In genomic region chr1:228653748-228654147, GRCh38 we compare ENCODE assay signal across 28 cellular contexts.
"Had no signal": no experiment of that assay in that cellular context is flagged by ENCODE, and none has a peak within 500 bp of the region (broad histone marks: within the 10 kb centered on the region; RNA-seq: fewer than 3 reads in every experiment).

No MANE protein-coding gene starts in this region.

- DNase-seq: colonic mucosa; cortex of kidney; dermis blood vessel endothelial cell; dorsolateral prefrontal cortex; effector CD4-positive, alpha-beta T cell; effector CD8-positive, alpha-beta T cell; effector memory CD4-positive, alpha-beta T cell; effector memory CD8-positive, alpha-beta T cell; endodermal cell; erythroblast; esophagus squamous epithelium; foreskin fibroblast; foreskin keratinocyte; foreskin melanocyte; gastrocnemius medialis; glutamatergic neuron; head of caudate nucleus; heart left ventricle; heart right ventricle had no signal

- H3K4me1 ChIP-seq: colonic mucosa, foreskin keratinocyte, gastrocnemius medialis had no signal

- H3K27ac ChIP-seq: colonic mucosa, coronary artery, dorsolateral prefrontal cortex, epithelial cell of prostate, esophagus muscularis mucosa, esophagus squamous epithelium, foreskin keratinocyte, gastrocnemius medialis, gastroesophageal sphincter, heart left ventricle, heart right ventricle, hepatocyte had no signal

- H3K4me3 ChIP-seq: colonic mucosa, coronary artery, dorsolateral prefrontal cortex, esophagus muscularis mucosa, esophagus squamous epithelium, gastrocnemius medialis, gastroesophageal sphincter, heart left ventricle, heart right ventricle, hepatocyte had no signal

- FAIRE-seq: colon, endometrium, endothelial cell of umbilical vein, frontal cortex had no signal

- H3K36me3 ChIP-seq: colonic mucosa, esophagus muscularis mucosa, esophagus squamous epithelium, gastrocnemius medialis, gastroesophageal sphincter, heart left ventricle, heart right ventricle had no signal

- H3K9me3 ChIP-seq: colonic mucosa, esophagus muscularis mucosa, esophagus squamous epithelium, gastrocnemius medialis, gastroesophageal sphincter, heart left ventricle, heart right ventricle had no signal
